Comparison of ENCODE assay signal across 7 cellular contexts in the genomic region with DNA sequence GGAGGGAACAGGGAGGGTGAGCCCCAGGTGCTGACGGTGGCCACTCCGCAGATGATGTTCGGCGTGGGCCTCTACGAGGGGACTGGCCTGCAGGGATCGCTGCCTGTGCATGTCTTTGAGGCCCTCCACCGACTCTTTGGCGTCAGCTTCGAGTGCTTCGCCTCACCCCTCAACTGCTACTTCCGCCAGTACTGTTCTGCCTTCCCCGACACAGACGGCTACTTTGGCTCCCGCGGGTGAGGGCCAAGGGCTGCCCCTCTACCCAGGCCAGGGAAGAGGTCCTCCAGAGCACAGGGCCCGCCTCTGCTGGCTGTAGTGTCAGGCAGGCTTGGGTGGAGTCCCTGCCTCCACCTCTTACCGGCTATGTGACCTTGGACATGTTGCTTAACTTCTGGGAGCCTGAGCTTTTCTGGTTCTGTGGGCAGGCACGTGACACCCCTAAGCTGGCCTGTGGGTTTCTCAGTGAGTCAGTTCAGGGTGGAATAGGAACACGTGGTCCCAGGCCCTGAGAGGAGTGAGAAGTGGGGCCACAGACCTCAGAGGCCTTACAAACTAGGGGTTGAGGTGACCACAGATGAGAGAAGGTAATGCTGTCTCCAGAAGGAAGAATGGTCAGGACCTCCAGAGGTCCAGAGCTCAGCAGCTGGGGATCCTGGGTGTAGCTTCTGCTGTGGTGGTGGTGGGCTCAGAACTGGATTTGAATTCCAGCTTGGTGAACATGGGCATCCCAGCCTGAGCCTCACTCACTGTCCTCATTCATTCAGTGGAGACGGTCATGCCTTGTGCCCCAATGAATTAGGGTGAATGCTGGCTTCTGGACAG. TPM values are rescaled to one million over a fixed set of nuclear protein-coding genes. Genes with fewer than 3 reads are reported as not detected.
DNase-seq lines count a peak whose midpoint lies in the region; ATAC-seq lines count a peak whose summit lies in the region.

No MANE protein-coding gene starts in this region.

- ATAC-seq in activated CD8-positive, alpha-beta memory T cell treated with anti-CD3 and anti-CD28 coated beads, Interleukin-2, amount 10 ng/mL, durations not matched to agents 7 days and 5 days, result peak; percentile 69
- ATAC-seq in left cardiac atrium (peak; percentile 27 to 53), GM21576 (IDR thresholded peaks at IDR 0.05; ENCODE audit: unreplicated experiment) (no peak)
- ATAC-seq in stimulated activated effector memory CD8-positive, alpha-beta T cell treated with anti-CD3 and anti-CD28 coated beads, Interleukin-12 subunit alpha, Interleukin-12 subunit beta, amount 100 ng/mL, for 72 hours, result peak; percentile 84

- no peaks in the 10 kb centered on the region for H3K9me3 ChIP-seq in HAP-1

- H3K36me3 ChIP-seq in HAP-1 (replicated peaks), result peaks cover 90% of the 10 kb centered on the region

- H3K27ac Mint-ChIP-seq in IgD-negative memory B cell, result peak overlapping the region in 2 of 3 donors; percentile 73 to 82
- peak overlapping the region; percentile 83 for H3K27ac Mint-ChIP-seq in activated CD8-positive, alpha-beta memory T cell treated with anti-CD3 and anti-CD28 coated beads, Interleukin-2, amount 10 ng/mL, durations not matched to agents 7 days and 5 days
- H3K27ac Mint-ChIP-seq in stimulated activated effector memory CD8-positive, alpha-beta T cell treated with anti-CD3 and anti-CD28 coated beads, Interleukin-12 subunit alpha, Interleukin-12 subunit beta, amount 100 ng/mL, for 72 hours, result peak overlapping the region; percentile 88

- intact Hi-C loops in left cardiac atrium (cut with DNase I), result no loop called here

- in situ Hi-C loops in HAP-1 (cut with MboI; ENCODE audit: low sequenced_read_pairs), result no loop called here

- peak overlapping the region in 2 of 4 donors; percentile 28 to 72 for H3K4me3 Mint-ChIP-seq in IgD-negative memory B cell
- no peak overlapping the region for H3K4me3 Mint-ChIP-seq in activated CD8-positive, alpha-beta memory T cell treated with anti-CD3 and anti-CD28 coated beads, Interleukin-2, amount 10 ng/mL, durations not matched to agents 7 days and 5 days
- peak overlapping the region; percentile 67 for H3K4me3 Mint-ChIP-seq in stimulated activated effector memory CD8-positive, alpha-beta T cell treated with anti-CD3 and anti-CD28 coated beads, Interleukin-12 subunit alpha, Interleukin-12 subunit beta, amount 100 ng/mL, for 72 hours

- H3K27me3 Mint-ChIP-seq in IgD-negative memory B cell, result no peaks in the 10 kb centered on the region
- no peaks in the 10 kb centered on the region for H3K27me3 Mint-ChIP-seq in activated CD8-positive, alpha-beta memory T cell treated with anti-CD3 and anti-CD28 coated beads, Interleukin-2, amount 10 ng/mL, durations not matched to agents 7 days and 5 days

- DNase-seq in activated CD8-positive, alpha-beta memory T cell treated with anti-CD3 and anti-CD28 coated beads, Interleukin-2, amount 10 ng/mL, durations not matched to agents 7 days and 5 days, result peak; percentile 85
- DNase-seq in left cardiac atrium (peak; percentile 67), HAP-1 (ENCODE audit: low spot score in 2 of 2) (no peak), H4 (ENCODE audit: low spot score) (no peak)
- peak; percentile 20 to 73 for DNase-seq in stimulated activated effector memory CD8-positive, alpha-beta T cell treated with anti-CD3 and anti-CD28 coated beads, Interleukin-12 subunit alpha, Interleukin-12 subunit beta, amount 100 ng/mL, for 72 hours (ENCODE audit: low spot score in 2 of 2)

- H3K36me3 Mint-ChIP-seq in IgD-negative memory B cell, result no peaks in the 10 kb centered on the region
- peaks cover 46% of the 10 kb centered on the region for H3K36me3 Mint-ChIP-seq in activated CD8-positive, alpha-beta memory T cell treated with anti-CD3 and anti-CD28 coated beads, Interleukin-2, amount 10 ng/mL, durations not matched to agents 7 days and 5 days
- peaks cover 100% of the 10 kb centered on the region for H3K36me3 Mint-ChIP-seq in stimulated activated effector memory CD8-positive, alpha-beta T cell treated with anti-CD3 and anti-CD28 coated beads, Interleukin-12 subunit alpha, Interleukin-12 subunit beta, amount 100 ng/mL, for 72 hours

- H3K9me3 Mint-ChIP-seq in IgD-negative memory B cell, result no peaks in the 10 kb centered on the region
- no peaks in the 10 kb centered on the region for H3K9me3 Mint-ChIP-seq in activated CD8-positive, alpha-beta memory T cell treated with anti-CD3 and anti-CD28 coated beads, Interleukin-2, amount 10 ng/mL, durations not matched to agents 7 days and 5 days (ENCODE audit: low read depth)
- no peaks in the 10 kb centered on the region for H3K9me3 Mint-ChIP-seq in stimulated activated effector memory CD8-positive, alpha-beta T cell treated with anti-CD3 and anti-CD28 coated beads, Interleukin-12 subunit alpha, Interleukin-12 subunit beta, amount 100 ng/mL, for 72 hours

- H3K4me1 ChIP-seq in HAP-1, result no peaks in the 10 kb centered on the region

- no peaks in the 10 kb centered on the region for H3K27me3 ChIP-seq in HAP-1 (ENCODE audit: low read depth)

- CTCF ChIA-PET in activated CD8-positive, alpha-beta memory T cell treated with anti-CD3 and anti-CD28 coated beads, Interleukin-2, amount 10 ng/mL, durations not matched to agents 7 days and 5 days (lab: Charles Lee), result interaction anchor here (0.7 to 3.9 kb wide), 7 partner anchors 9 to 147 kb away, joined by 3 to 10 read pairs (median 4); partner anchors contain the start of gene PCIF1

- peaks cover 0 to 3% (median 2%) of the 10 kb centered on the region in 3 donors for H3K4me1 Mint-ChIP-seq in IgD-negative memory B cell
- H3K4me1 Mint-ChIP-seq in activated CD8-positive, alpha-beta memory T cell treated with anti-CD3 and anti-CD28 coated beads, Interleukin-2, amount 10 ng/mL, durations not matched to agents 7 days and 5 days, result peaks cover 38% of the 10 kb centered on the region
- peaks cover 60% of the 10 kb centered on the region for H3K4me1 Mint-ChIP-seq in stimulated activated effector memory CD8-positive, alpha-beta T cell treated with anti-CD3 and anti-CD28 coated beads, Interleukin-12 subunit alpha, Interleukin-12 subunit beta, amount 100 ng/mL, for 72 hours

- no peak overlapping the region for H3K4me3 ChIP-seq in HAP-1

RNA-seq across cellular contexts. Expression of gene PCIF1, which starts 11.9 kb away (rescaled TPM):
- 98.9 TPM for polyA plus RNA-seq in IgD-negative memory B cell
- total RNA-seq in activated CD8-positive, alpha-beta memory T cell treated with anti-CD3 and anti-CD28 coated beads, Interleukin-2, amount 10 ng/mL, durations not matched to agents 7 days and 5 days, result 10 to 100 TPM; 41.6 to 52.3 TPM
- 10 to 100 TPM; 23.1 to 27.6 TPM for total RNA-seq in left cardiac atrium
- total RNA-seq in H4 (2014; rRNA removed; shearing (Covaris generic)), result 5.2 and 7.7 TPM in 2 replicates

RNA-seq across cellular contexts. Expression of gene ZNF335, which starts 25.6 kb away (rescaled TPM):
- polyA plus RNA-seq in IgD-negative memory B cell, result 15.1 TPM
- total RNA-seq in activated CD8-positive, alpha-beta memory T cell treated with anti-CD3 and anti-CD28 coated beads, Interleukin-2, amount 10 ng/mL, durations not matched to agents 7 days and 5 days, result 10 to 100 TPM; 39.4 to 40.6 TPM
- total RNA-seq in left cardiac atrium, result 1 to 10 TPM; 9.1 to 9.8 TPM
- total RNA-seq in H4 (2014; rRNA removed; shearing (Covaris generic)), result 4.3 and 7.1 TPM in 2 replicates

RNA-seq across cellular contexts. Expression of gene PLTP, which starts 34.4 kb away (rescaled TPM):
- 1.3 TPM for polyA plus RNA-seq in IgD-negative memory B cell
- 1 to 10 TPM; 3.2 to 3.3 TPM for total RNA-seq in activated CD8-positive, alpha-beta memory T cell treated with anti-CD3 and anti-CD28 coated beads, Interleukin-2, amount 10 ng/mL, durations not matched to agents 7 days and 5 days
- 100 to 1,000 TPM in 1 of 2 donors, 10 to 100 TPM in 1; 86.4 to 397 TPM for total RNA-seq in left cardiac atrium
- total RNA-seq in H4 (2014; rRNA removed; shearing (Covaris generic)), result 1.1 and 2.2 TPM in 2 replicates

RNA-seq across cellular contexts. Expression of gene CTSA, which starts 55.2 kb away (rescaled TPM):
- polyA plus RNA-seq in IgD-negative memory B cell, result 107 TPM
- total RNA-seq in activated CD8-positive, alpha-beta memory T cell treated with anti-CD3 and anti-CD28 coated beads, Interleukin-2, amount 10 ng/mL, durations not matched to agents 7 days and 5 days, result 10 to 100 TPM; 55.5 to 69.6 TPM
- total RNA-seq in left cardiac atrium, result 100 to 1,000 TPM; 107 to 108 TPM
- 102 and 150 TPM in 2 replicates for total RNA-seq in H4 (2014; rRNA removed; shearing (Covaris generic))

RNA-seq across cellular contexts. Expression of gene NEURL2, which starts 55.4 kb away (rescaled TPM):
- polyA plus RNA-seq in IgD-negative memory B cell, result 1.6 TPM
- total RNA-seq in activated CD8-positive, alpha-beta memory T cell treated with anti-CD3 and anti-CD28 coated beads, Interleukin-2, amount 10 ng/mL, durations not matched to agents 7 days and 5 days, result 1 to 10 TPM in 1 of 2 experiments, under 1 TPM in 1; 0.91 to 1.9 TPM
- total RNA-seq in left cardiac atrium, result 10 to 100 TPM in 1 of 2 donors, 1 to 10 TPM in 1; 6.0 to 11.1 TPM
- 0.99 and 1.8 TPM in 2 replicates for total RNA-seq in H4 (2014; rRNA removed; shearing (Covaris generic))

Comparison
In these comparisons a context has a peak if more than half of its experiments do, and no peak if none do; other contexts are left out.
1. DNase-seq: peak in activated CD8-positive, alpha-beta memory T cell treated with anti-CD3 and anti-CD28 coated beads, Interleukin-2, amount 10 ng/mL, durations not matched to agents 7 days and 5 days (single experiment), left cardiac atrium (single experiment) and stimulated activated effector memory CD8-positive, alpha-beta T cell treated with anti-CD3 and anti-CD28 coated beads, Interleukin-12 subunit alpha, Interleukin-12 subunit beta, amount 100 ng/mL, for 72 hours (2 of 2); none in HAP-1 (0 of 2) and H4 (single experiment).
2. RNA of gene PLTP, which starts 34.4 kb away (total RNA-seq): 86.4 to 397 TPM in left cardiac atrium; 3.2 to 3.3 TPM in activated CD8-positive, alpha-beta memory T cell treated with anti-CD3 and anti-CD28 coated beads, Interleukin-2, amount 10 ng/mL, durations not matched to agents 7 days and 5 days and 1.1 to 2.2 TPM in H4; every median in the first group is over 10 times any median in the second.
3. Peak in every context shown above with its lines, with median percentiles within 50 percentile points of each other: H3K27ac Mint-ChIP-seq.